ENCODE assay signal across 8 cellular contexts in genomic region chr17:65559802-65560627, GRCh38. TPM values are rescaled to one million over a fixed set of nuclear protein-coding genes. Genes with fewer than 3 reads are reported as not detected.
A peak's percentile ranks its signal among the peaks of the same experiment; 100 is the strongest.
DNase-seq lines count a peak whose midpoint lies in the region; ATAC-seq and TF ChIP-seq lines count a peak whose summit lies in the region.

No MANE protein-coding gene starts in this region.

- H3K9ac ChIP-seq in trophoblast cell (ENCODE audit: low read length): peak overlapping the region; percentile 15

- H3K27ac ChIP-seq in gastroesophageal sphincter (peak overlapping the region in 1 of 4 donors; percentile 93), trophoblast cell (ENCODE audit: low read depth, low read length) (peak overlapping the region; percentile 97)

- peaks cover 16% of the 10 kb centered on the region for H3K79me1 ChIP-seq in trophoblast cell (ENCODE audit: low read length)

- H3K9me3 ChIP-seq in gastroesophageal sphincter: no peaks in the 10 kb centered on the region
- peaks cover 1% of the 10 kb centered on the region for H3K9me3 ChIP-seq in trophoblast cell (ENCODE audit: insufficient read depth, low read depth, low read length)

- peak overlapping the region; percentile 74 for H2BK120ac ChIP-seq in trophoblast cell (ENCODE audit: insufficient read depth, low read length, poor library complexity)

- H3K79me2 ChIP-seq in trophoblast cell (ENCODE audit: control insufficient read depth, insufficient read depth, low read length, poor library complexity): peaks cover 12% of the 10 kb centered on the region

- no CpG with 5 or more reads among the region's 90 CpGs for WGBS in gastroesophageal sphincter (ENCODE audit: low coverage in 1 of 2), 2 donors
- WGBS in trophoblast cell (ENCODE audit: extremely low coverage, insufficient coverage, insufficient read length): no CpG with 5 or more reads among the region's 90 CpGs

- ATAC-seq in gastroesophageal sphincter: no peak
- ATAC-seq in HG02623 (IDR thresholded peaks at IDR 0.05; ENCODE audit: unreplicated experiment): no peak

- H3K14ac ChIP-seq in trophoblast cell (ENCODE audit: low read length): peak overlapping the region; percentile 65

- H3K18ac ChIP-seq in trophoblast cell (ENCODE audit: low read length): peak overlapping the region; percentile 92

- TF ChIP-seq EP300 in gastroesophageal sphincter (IDR thresholded peaks at IDR 0.05): no peak

- peak overlapping the region; percentile 89 for H2AFZ ChIP-seq in trophoblast cell (ENCODE audit: insufficient read depth, low read length, poor library complexity)

- peak overlapping the region; percentile 22 for H4K12ac ChIP-seq in trophoblast cell (ENCODE audit: low read depth, low read length)

- H3K4ac ChIP-seq in trophoblast cell (ENCODE audit: low read depth, low read length): peak overlapping the region; percentile 85

- DNase-seq in AG08396 (ENCODE audit: low spot score) (peak; percentile 50), HuH-7 (ENCODE audit: low spot score) (peak; percentile 60), trophoblast cell (peak in 1 of 2 donors; percentile 38), cerebellar nuclear complex (lab: John Stamatoyannopoulos, UW) (no peak), NCI-H128 (lab: John Stamatoyannopoulos, UW; ENCODE audit: unreplicated experiment) (no peak)
- DNase-seq in activated CD8-positive, alpha-beta memory T cell treated with anti-CD3 and anti-CD28 coated beads for 24 hours: peak; percentile 74

- H4K91ac ChIP-seq in trophoblast cell (ENCODE audit: low read depth, low read length): peak overlapping the region; percentile 93

- H3K4me3 ChIP-seq in gastroesophageal sphincter: peak overlapping the region in 1 of 2 donors; percentile 63
- H3K4me3 ChIP-seq in trophoblast cell (ENCODE audit: low read depth, low read length): peak overlapping the region; percentile 85

- TF ChIP-seq CTCF in gastroesophageal sphincter (IDR thresholded peaks at IDR 0.05): peak in 1 of 4 experiments; percentile 2

- peak overlapping the region; percentile 80 for H2BK5ac ChIP-seq in trophoblast cell (ENCODE audit: low read depth, low read length, poor library complexity)

- H3K4me1 ChIP-seq in gastroesophageal sphincter: peaks cover 0 to 18% (median 13%) of the 10 kb centered on the region in 3 donors
- H3K4me1 ChIP-seq in trophoblast cell (ENCODE audit: control insufficient read depth in 1 of 2, insufficient read depth in 2 of 2, low read length in 2 of 2): peaks cover 2 to 23% of the 10 kb centered on the region in 2 experiments

- no peak overlapping the region for H3K23ac ChIP-seq in trophoblast cell (ENCODE audit: low read length)

- H3K27me3 ChIP-seq in gastroesophageal sphincter (no peaks in the 10 kb centered on the region), trophoblast cell (ENCODE audit: insufficient read depth, low read length) (no peaks in the 10 kb centered on the region)

- peak overlapping the region; percentile 75 for H3K4me2 ChIP-seq in trophoblast cell (ENCODE audit: low read length)

- peaks cover 0 to 8% of the 10 kb centered on the region in 2 donors for H3K36me3 ChIP-seq in gastroesophageal sphincter
- H3K36me3 ChIP-seq in trophoblast cell (ENCODE audit: control insufficient read depth in 1 of 2, insufficient read depth in 2 of 2, low read length in 2 of 2): peaks cover 9 to 15% of the 10 kb centered on the region in 2 experiments

- peak overlapping the region; percentile 75 for H4K8ac ChIP-seq in trophoblast cell (ENCODE audit: low read depth, low read length)

- H2BK12ac ChIP-seq in trophoblast cell (ENCODE audit: low read length): peak overlapping the region; percentile 38

- no peak overlapping the region for H2AK5ac ChIP-seq in trophoblast cell (ENCODE audit: low read length)

- TF ChIP-seq POLR2A in gastroesophageal sphincter (IDR thresholded peaks at IDR 0.05): peak; percentile 34 to 35

RNA-seq across cellular contexts. Expression of gene AXIN2, which starts 1.4 kb away (rescaled TPM):
- total RNA-seq in gastroesophageal sphincter: 10 to 100 TPM; 17.2 to 49.6 (median 40.5) TPM
- polyA plus RNA-seq in trophoblast cell (2013): 35.5 and 36.3 TPM in 2 replicates

Comparison
In these comparisons a context has a peak if more than half of its experiments do, and no peak if none do; other contexts are left out.
1. DNase-seq: peak in AG08396 (single experiment), HuH-7 (single experiment) and activated CD8-positive, alpha-beta memory T cell treated with anti-CD3 and anti-CD28 coated beads for 24 hours (single experiment); none in cerebellar nuclear complex (0 of 2) and NCI-H128 (single experiment).